Comparison of ENCODE assay signal across 1 cellular context in the genomic region with DNA sequence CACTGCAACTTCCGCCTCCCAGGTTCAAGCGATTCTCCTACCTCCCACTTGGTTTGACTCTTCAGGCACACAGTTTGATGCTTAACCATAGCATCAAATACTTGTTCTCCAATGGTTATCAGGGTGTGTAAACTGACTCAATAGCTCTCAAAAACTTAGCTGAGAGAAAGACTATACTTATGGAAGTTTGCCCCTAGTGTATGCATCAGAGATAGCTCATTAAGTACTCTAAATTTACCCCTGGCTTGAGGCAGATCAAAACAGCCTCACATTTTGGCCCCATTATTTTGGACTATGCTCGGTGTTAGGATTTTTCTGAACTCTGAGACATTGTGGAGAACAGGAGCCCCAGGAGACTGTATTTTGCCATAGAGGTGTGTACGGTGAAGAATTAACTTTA.
TF ChIP-seq lines count a peak whose summit lies in the region.

No MANE protein-coding gene starts in this region.

TF ChIP-seq in IMR-90, 13 proteins besides CTCF, POLR2A, EP300 and RAD21:
- TF ChIP-seq BHLHE40 (IDR thresholded peaks at IDR 0.05; ENCODE audit: low read depth, low read length) (no peak), RFX5 (IDR thresholded peaks at IDR 0.05; ENCODE audit: low read depth, low read length) (no peak), MAZ (IDR thresholded peaks at IDR 0.05; ENCODE audit: borderline replicate concordance, low read depth, low read length) (no peak), NFE2L2 (IDR thresholded peaks at IDR 0.05; ENCODE audit: low read depth, low read length) (no peak), FOS (IDR thresholded peaks at IDR 0.05; ENCODE audit: low read depth, low read length) (no peak), MAFK (IDR thresholded peaks at IDR 0.05; ENCODE audit: low read depth, low read length) (no peak), MXI1 (IDR thresholded peaks at IDR 0.05; ENCODE audit: borderline replicate concordance, low read depth, low read length) (no peak), CHD1 (IDR thresholded peaks at IDR 0.05; ENCODE audit: low read depth, low read length) (no peak), SMC3 (IDR thresholded peaks at IDR 0.05; ENCODE audit: low read depth, low read length) (no peak), CEBPB (IDR thresholded peaks at IDR 0.05; ENCODE audit: low read depth, low read length) (no peak), RCOR1 (IDR thresholded peaks at IDR 0.05; ENCODE audit: insufficient replicate concordance, low read length) (no peak)
- TF ChIP-seq, protein P1, sequence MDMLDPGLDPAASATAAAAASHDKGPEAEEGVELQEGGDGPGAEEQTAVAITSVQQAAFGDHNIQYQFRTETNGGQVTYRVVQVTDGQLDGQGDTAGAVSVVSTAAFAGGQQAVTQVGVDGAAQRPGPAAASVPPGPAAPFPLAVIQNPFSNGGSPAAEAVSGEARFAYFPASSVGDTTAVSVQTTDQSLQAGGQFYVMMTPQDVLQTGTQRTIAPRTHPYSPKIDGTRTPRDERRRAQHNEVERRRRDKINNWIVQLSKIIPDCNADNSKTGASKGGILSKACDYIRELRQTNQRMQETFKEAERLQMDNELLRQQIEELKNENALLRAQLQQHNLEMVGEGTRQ (IDR thresholded peaks at IDR 0.05; ENCODE audit: low read depth, low read length): no peak
- TF ChIP-seq, protein P2, sequence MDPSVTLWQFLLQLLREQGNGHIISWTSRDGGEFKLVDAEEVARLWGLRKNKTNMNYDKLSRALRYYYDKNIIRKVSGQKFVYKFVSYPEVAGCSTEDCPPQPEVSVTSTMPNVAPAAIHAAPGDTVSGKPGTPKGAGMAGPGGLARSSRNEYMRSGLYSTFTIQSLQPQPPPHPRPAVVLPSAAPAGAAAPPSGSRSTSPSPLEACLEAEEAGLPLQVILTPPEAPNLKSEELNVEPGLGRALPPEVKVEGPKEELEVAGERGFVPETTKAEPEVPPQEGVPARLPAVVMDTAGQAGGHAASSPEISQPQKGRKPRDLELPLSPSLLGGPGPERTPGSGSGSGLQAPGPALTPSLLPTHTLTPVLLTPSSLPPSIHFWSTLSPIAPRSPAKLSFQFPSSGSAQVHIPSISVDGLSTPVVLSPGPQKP (IDR thresholded peaks at IDR 0.05; ENCODE audit: borderline replicate concordance, low read depth, low read length): no peak
TF ChIP-seq in IMR-90: peak in this region for 0.
